9 cellular contexts compared by ENCODE assay signal in genomic region chr1:178055093-178055492, GRCh38. TPM values are rescaled to one million over a fixed set of nuclear protein-coding genes. Genes with fewer than 3 reads are reported as not detected.
DNase-seq lines count a peak whose midpoint lies in the region; ATAC-seq and TF ChIP-seq lines count a peak whose summit lies in the region.
"Had no signal": no experiment of that assay in that cellular context is flagged by ENCODE, and none has a peak within 500 bp of the region (broad histone marks: within the 10 kb centered on the region; RNA-seq: fewer than 3 reads in every experiment).

No MANE protein-coding gene starts in this region.

- H3K4me1 Mint-ChIP-seq in activated CD4-positive, alpha-beta T cell treated with anti-CD3 and anti-CD28 coated beads, Interleukin-2, amount 10 ng/mL, durations not matched to agents 7 days and 5 days = no peaks in the 10 kb centered on the region
- H3K4me1 Mint-ChIP-seq in T-cell = no peaks in the 10 kb centered on the region
- H3K4me1 Mint-ChIP-seq: central memory CD8-positive, alpha-beta T cell had no signal

- POLR2A ChIA-PET in activated CD4-positive, alpha-beta T cell treated with anti-CD3 and anti-CD28 coated beads, Interleukin-2, amount 10 ng/mL, durations not matched to agents 7 days and 5 days (lab: Charles Lee) = no interaction called here
- POLR2A ChIA-PET in T-cell (lab: Charles Lee) = no interaction called here

- H3K4me3 ChIP-seq in astrocyte of the spinal cord (ENCODE audit: low read depth, low read length) = no peak overlapping the region
- no peak overlapping the region for H3K4me3 ChIP-seq in mesodermal cell (ENCODE audit: extremely low read depth, insufficient read depth, low read length, poor library complexity, severe bottlenecking)

- no peaks in the 10 kb centered on the region for H3K36me3 Mint-ChIP-seq in activated CD4-positive, alpha-beta T cell treated with anti-CD3 and anti-CD28 coated beads, Interleukin-2, amount 10 ng/mL, durations not matched to agents 7 days and 5 days (ENCODE audit: low read depth)
- H3K36me3 Mint-ChIP-seq in T-cell = no peaks in the 10 kb centered on the region

- no peak overlapping the region for H3K27ac Mint-ChIP-seq in activated CD4-positive, alpha-beta T cell treated with anti-CD3 and anti-CD28 coated beads, Interleukin-2, amount 10 ng/mL, durations not matched to agents 7 days and 5 days
- no peak overlapping the region for H3K27ac Mint-ChIP-seq in T-cell

- H3K36me3 ChIP-seq in mesodermal cell (ENCODE audit: control insufficient read depth, insufficient read depth, low read length) = no peaks in the 10 kb centered on the region

- DNase-seq in D341Med (ENCODE audit: low spot score) = peak; percentile 84
- peak; percentile 86 for DNase-seq in LHCN-M2 (ENCODE audit: low read depth)
- no peak for DNase-seq in astrocyte of the spinal cord (ENCODE audit: low read depth, low spot score)
- DNase-seq in activated CD4-positive, alpha-beta T cell treated with anti-CD3 and anti-CD28 coated beads, Interleukin-2, amount 10 ng/mL, durations not matched to agents 7 days and 5 days = no peak
- DNase-seq in NCI-H2227 treated with DMSO at 0.1 percent for 48 hours (lab: John Stamatoyannopoulos, UW) = no peak
- no peak for DNase-seq in T-cell

- TF ChIP-seq CTCF in astrocyte of the spinal cord (IDR thresholded peaks at IDR 0.05; ENCODE audit: low read depth, low read length) = peak; percentile 12

- H3K4me3 Mint-ChIP-seq in activated CD4-positive, alpha-beta T cell treated with anti-CD3 and anti-CD28 coated beads, Interleukin-2, amount 10 ng/mL, durations not matched to agents 7 days and 5 days = no peak overlapping the region
- no peak overlapping the region for H3K4me3 Mint-ChIP-seq in T-cell
- H3K4me3 Mint-ChIP-seq: central memory CD8-positive, alpha-beta T cell had no signal

- H3K9me3 Mint-ChIP-seq in activated CD4-positive, alpha-beta T cell treated with anti-CD3 and anti-CD28 coated beads, Interleukin-2, amount 10 ng/mL, durations not matched to agents 7 days and 5 days = no peaks in the 10 kb centered on the region
- peaks cover 0 to 12% (median 0%) of the 10 kb centered on the region in 3 donors for H3K9me3 Mint-ChIP-seq in T-cell

- no peaks in the 10 kb centered on the region for H3K9me3 ChIP-seq in mesodermal cell (ENCODE audit: control insufficient read depth, low read length)

- ATAC-seq in HG02763 (IDR thresholded peaks at IDR 0.05; ENCODE audit: unreplicated experiment) = no peak
- no peak for ATAC-seq in T-cell (replicated peaks in 1 of 4)

- no peaks in the 10 kb centered on the region for H3K27me3 Mint-ChIP-seq in activated CD4-positive, alpha-beta T cell treated with anti-CD3 and anti-CD28 coated beads, Interleukin-2, amount 10 ng/mL, durations not matched to agents 7 days and 5 days
- peaks cover 0 to 3% of the 10 kb centered on the region in 2 donors for H3K27me3 Mint-ChIP-seq in T-cell
- H3K27me3 Mint-ChIP-seq: central memory CD8-positive, alpha-beta T cell had no signal

- peaks cover 33% of the 10 kb centered on the region for H3K4me1 ChIP-seq in mesodermal cell (ENCODE audit: control insufficient read depth, insufficient read depth, low read length, poor library complexity, severe bottlenecking)

- in situ Hi-C loops in astrocyte of the spinal cord (cut with HindIII; ENCODE audit: low sequenced_read_pairs) = no loop called here

- CTCF ChIA-PET in activated CD4-positive, alpha-beta T cell treated with anti-CD3 and anti-CD28 coated beads, Interleukin-2, amount 10 ng/mL, durations not matched to agents 7 days and 5 days (lab: Charles Lee) = no interaction called here
- CTCF ChIA-PET in T-cell (lab: Charles Lee) = no interaction called here

- peak overlapping the region; percentile 5 for H3K27ac ChIP-seq in mesodermal cell (ENCODE audit: low read depth, low read length, severe bottlenecking)

- 30 to 34% methylated on average over 5 of the region's 5 CpGs for WGBS in mesodermal cell (ENCODE audit: insufficient coverage in 2 of 2), 2 experiments

RNA-seq across cellular contexts. Expression of gene RASAL2, which starts 38.8 kb away (rescaled TPM):
- 24.7 and 33.0 TPM in 2 replicates for total RNA-seq in LHCN-M2 (2014; rRNA removed)
- polyA plus RNA-seq in LHCN-M2 (2012) = 13.7 TPM
- polyA plus RNA-seq in mesodermal cell (2013, experiment 1 of 2) = 12.3 TPM
- 10.3 TPM for polyA plus RNA-seq in mesodermal cell (2013, experiment 2 of 2)
- total RNA-seq in activated CD4-positive, alpha-beta T cell treated with anti-CD3 and anti-CD28 coated beads, Interleukin-2, amount 10 ng/mL, durations not matched to agents 7 days and 5 days = not detected
- under 1 TPM in 4 of 5 donors, not detected in 1; 0.05 to 0.19 (median 0.11) TPM for total RNA-seq in T-cell

Comparison
In these comparisons a context has a peak if more than half of its experiments do, and no peak if none do; other contexts are left out.
1. DNase-seq: peak in D341Med (single experiment) and LHCN-M2 (single experiment); none in astrocyte of the spinal cord (single experiment), activated CD4-positive, alpha-beta T cell treated with anti-CD3 and anti-CD28 coated beads, Interleukin-2, amount 10 ng/mL, durations not matched to agents 7 days and 5 days (single experiment), NCI-H2227 treated with DMSO at 0.1 percent for 48 hours (single experiment) and T-cell (0 of 34).
2. RNA of gene RASAL2, which starts 38.8 kb away (total RNA-seq): 24.7 to 33.0 TPM in LHCN-M2; 0.05 to 0.19 TPM in T-cell and not detected in activated CD4-positive, alpha-beta T cell treated with anti-CD3 and anti-CD28 coated beads, Interleukin-2, amount 10 ng/mL, durations not matched to agents 7 days and 5 days; every median in the first group is over 10 times any median in the second.